ENCODE assay signal across 11 cellular contexts in genomic region chr4:121698119-121698732, GRCh38. TPM values are rescaled to one million over a fixed set of nuclear protein-coding genes. Genes with fewer than 3 reads are reported as not detected.
DNase-seq lines count a peak whose midpoint lies in the region; ATAC-seq lines count a peak whose summit lies in the region.
"Had no signal": no experiment of that assay in that cellular context is flagged by ENCODE, and none has a peak within 500 bp of the region (broad histone marks: within the 10 kb centered on the region; RNA-seq: fewer than 3 reads in every experiment).

No MANE protein-coding gene starts in this region.

- H3K36me3 Mint-ChIP-seq in T-helper 1 cell treated with Interleukin-12 subunit alpha and Interleukin-12 subunit beta and Interleukin-4 antibody, amounts not matched to agents 30 μg/mL and 1 μg/mL, for 36 hours (ENCODE audit: low read depth), result peaks cover 6% of the 10 kb centered on the region

- H3K27me3 Mint-ChIP-seq in T-helper 1 cell treated with Interleukin-12 subunit alpha and Interleukin-12 subunit beta and Interleukin-4 antibody, amounts not matched to agents 30 μg/mL and 1 μg/mL, for 36 hours (ENCODE audit: low read depth), result peaks cover 43% of the 10 kb centered on the region

- H3K9me3 Mint-ChIP-seq in T-helper 1 cell treated with Interleukin-12 subunit alpha and Interleukin-12 subunit beta and Interleukin-4 antibody, amounts not matched to agents 30 μg/mL and 1 μg/mL, for 36 hours, result no peaks in the 10 kb centered on the region

- intact Hi-C loops in sciatic nerve (cut with DNase I), result no loop called here

- ATAC-seq in sciatic nerve, result peak; percentile 23

- DNase-seq in T-helper 1 cell, result no peak
- peak; percentile 24 for DNase-seq in NCI-H82 treated with DMSO at 0.1 percent for 48 hours (lab: John Stamatoyannopoulos, UW; ENCODE audit: unreplicated experiment)
- DNase-seq in globus pallidus (ENCODE audit: low spot score), result peak; percentile 18
- peak; percentile 70 for DNase-seq in sciatic nerve (ENCODE audit: low spot score)
- DNase-seq in NCI-H510A (lab: John Stamatoyannopoulos, UW), result no peak
- DNase-seq in stimulated activated CD4-positive, alpha-beta T cell treated with anti-CD3 and anti-CD28 coated beads, Interleukin-4, amount 100 ng/mL, for 1 hour, result no peak
- DNase-seq in activated effector memory CD4-positive, alpha-beta T cell treated with Interleukin-2 at 50 U/mL for 16 hours, result no peak
- DNase-seq: ACHN; NCI-H2107; stimulated activated CD4-positive, alpha-beta T cell treated with anti-CD3 and anti-CD28 coated beads, Interleukin-2, amount 100 ng/mL, for 24 hours had no signal

- H3K4me1 Mint-ChIP-seq in T-helper 1 cell treated with Interleukin-12 subunit alpha and Interleukin-12 subunit beta and Interleukin-4 antibody, amounts not matched to agents 30 μg/mL and 1 μg/mL, for 36 hours (ENCODE audit: low read depth), result peaks cover 21% of the 10 kb centered on the region

- H3K27ac Mint-ChIP-seq in T-helper 1 cell treated with Interleukin-12 subunit alpha and Interleukin-12 subunit beta and Interleukin-4 antibody, amounts not matched to agents 30 μg/mL and 1 μg/mL, for 36 hours, result no peak overlapping the region

- peak overlapping the region; percentile 30 for H3K4me3 Mint-ChIP-seq in T-helper 1 cell treated with Interleukin-12 subunit alpha and Interleukin-12 subunit beta and Interleukin-4 antibody, amounts not matched to agents 30 μg/mL and 1 μg/mL, for 36 hours

RNA-seq across cellular contexts. Expression of gene ANXA5, which starts 1.4 kb away (rescaled TPM):
- 280 TPM for total RNA-seq in sciatic nerve

Comparison
In these comparisons a context has a peak if more than half of its experiments do, and no peak if none do; other contexts are left out.
1. DNase-seq: peak in NCI-H82 treated with DMSO at 0.1 percent for 48 hours (single experiment), globus pallidus (single experiment) and sciatic nerve (single experiment); none in T-helper 1 cell (0 of 5), NCI-H510A (single experiment), stimulated activated CD4-positive, alpha-beta T cell treated with anti-CD3 and anti-CD28 coated beads, Interleukin-4, amount 100 ng/mL, for 1 hour (single experiment) and activated effector memory CD4-positive, alpha-beta T cell treated with Interleukin-2 at 50 U/mL for 16 hours (single experiment).